2 cellular contexts compared by ENCODE assay signal in genomic region chr22:25688627-25689026, GRCh38.
A peak's percentile ranks its signal among the peaks of the same experiment; 100 is the strongest.
TF ChIP-seq lines count a peak whose summit lies in the region.

No MANE protein-coding gene starts in this region.

TF ChIP-seq in IMR-90, 13 proteins besides CTCF, POLR2A, EP300 and RAD21:
- no peak for TF ChIP-seq ELK1 (IDR thresholded peaks at IDR 0.05; ENCODE audit: borderline replicate concordance, low read depth, low read length)
- no peak for TF ChIP-seq BHLHE40 (IDR thresholded peaks at IDR 0.05; ENCODE audit: low read depth, low read length)
- no peak for TF ChIP-seq RFX5 (IDR thresholded peaks at IDR 0.05; ENCODE audit: low read depth, low read length)
- no peak for TF ChIP-seq NFE2L2 (IDR thresholded peaks at IDR 0.05; ENCODE audit: low read depth, low read length)
- TF ChIP-seq CHD1 (IDR thresholded peaks at IDR 0.05; ENCODE audit: low read depth, low read length): no peak
- TF ChIP-seq CEBPB (IDR thresholded peaks at IDR 0.05; ENCODE audit: low read depth, low read length): peak; percentile 74
TF ChIP-seq in IMR-90: peak in this region for 1.

TF ChIP-seq in K562, 482 proteins besides CTCF, POLR2A, EP300 and RAD21:
- TF ChIP-seq WHSC1 (IDR thresholded peaks at IDR 0.05; ENCODE audit: low read length) (no peak), XRCC4 (IDR thresholded peaks at IDR 0.05; ENCODE audit: extremely low read depth, insufficient read depth, insufficient read length) (no peak), CEBPB (tag; IDR thresholded peaks at IDR 0.05) (peak; percentile 47; the same call in 1 of the 2 replicates), ZNF592 (IDR thresholded peaks at IDR 0.05) (no peak), ZNF175 (CRISPR knock-in tag; IDR thresholded peaks at IDR 0.05; ENCODE audit: low read depth) (no peak), CSDE1 (IDR thresholded peaks at IDR 0.05) (no peak), NFE2L1 (tag; IDR thresholded peaks at IDR 0.05; ENCODE audit: borderline replicate concordance, low read depth) (no peak), MAZ (CRISPR knock-in tag; conservative IDR thresholded peaks at IDR 0.05 in 1 of 2, IDR thresholded peaks at IDR 0.05 in 1 of 2) (no peak), ZNF282 (CRISPR knock-in tag; IDR thresholded peaks at IDR 0.05) (no peak), SMC3 (conservative IDR thresholded peaks at IDR 0.05; ENCODE audit: insufficient read depth, low read depth, low read length) (no peak), CEBPG (CRISPR knock-in tag; IDR thresholded peaks at IDR 0.05) (no peak), CEBPG (tag; conservative IDR thresholded peaks at IDR 0.05 in 1 of 2, IDR thresholded peaks at IDR 0.05 in 1 of 2) (0 out of 4 replicates have a peak, but pooled peaks have one; percentile 7 to 17), ZNF695 (CRISPR knock-in tag; IDR thresholded peaks at IDR 0.05) (no peak), KLF10 (CRISPR knock-in tag; IDR thresholded peaks at IDR 0.05) (no peak)
